In the genomic region with DNA sequence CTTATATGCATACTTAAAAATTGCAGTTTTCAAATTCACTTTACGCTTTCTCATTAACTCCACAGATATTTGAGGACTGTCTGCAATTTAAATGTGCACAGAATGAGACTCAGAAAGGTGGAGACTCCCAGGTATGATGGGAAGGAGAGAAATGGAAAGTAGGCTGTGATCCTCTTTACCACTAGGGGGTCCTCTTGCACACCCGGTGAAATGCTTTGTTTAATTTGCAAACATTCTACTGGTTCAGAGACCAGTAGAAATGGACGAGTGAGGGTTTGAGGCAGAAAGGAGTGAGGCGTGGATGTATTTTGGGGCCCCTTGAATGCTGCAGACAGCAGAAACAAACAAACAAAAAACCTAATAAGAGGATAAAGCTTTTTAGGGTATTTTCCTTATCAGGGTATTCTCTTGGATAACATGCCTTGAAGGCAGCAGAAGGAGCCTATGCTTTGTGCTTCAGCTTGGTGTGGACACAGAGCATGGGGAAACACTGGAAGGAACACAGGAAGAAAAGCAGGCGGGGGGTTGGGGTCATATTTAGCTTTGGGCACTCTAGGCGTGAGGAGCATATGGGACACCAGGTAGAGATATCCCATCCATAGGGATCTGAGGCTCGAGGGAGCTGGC, we compare ENCODE assay signal across 8 cellular contexts.
DNase-seq lines count a peak whose midpoint lies in the region; ATAC-seq and TF ChIP-seq lines count a peak whose summit lies in the region.

No MANE protein-coding gene starts in this region.

- H3K27ac Mint-ChIP-seq in progenitor cell of endocrine pancreas: no peak overlapping the region

- no peaks in the 10 kb centered on the region for H3K27me3 ChIP-seq in adrenal gland

- no peak overlapping the region for H3K4me3 ChIP-seq in adrenal gland

- 51 to 54% (median 53%) methylated on average over 7 of the region's 7 CpGs for WGBS in adrenal gland, 4 donors

- peaks cover 13% of the 10 kb centered on the region for H3K4me1 Mint-ChIP-seq in progenitor cell of endocrine pancreas (ENCODE audit: low read depth)

- H3K4me1 ChIP-seq in adrenal gland (replicated peaks in 1 of 2): no peaks in the 10 kb centered on the region

- no peaks in the 10 kb centered on the region for H3K36me3 ChIP-seq in adrenal gland (replicated peaks in 1 of 2)

- H3K36me3 Mint-ChIP-seq in progenitor cell of endocrine pancreas (ENCODE audit: insufficient read depth): no peaks in the 10 kb centered on the region

- peak; percentile 36 for TF ChIP-seq CTCF in GM12801 (IDR thresholded peaks at IDR 0.05; ENCODE audit: extremely low read depth, insufficient read length)
- peak in 5 of 6 experiments; percentile 17 to 39 (median 34) for TF ChIP-seq CTCF in adrenal gland (IDR thresholded peaks at IDR 0.05)
- TF ChIP-seq CTCF in progenitor cell of endocrine pancreas (IDR thresholded peaks at IDR 0.05; ENCODE audit: unreplicated experiment): peak; percentile 57

- no peak overlapping the region for H3K4me3 Mint-ChIP-seq in progenitor cell of endocrine pancreas (ENCODE audit: low read depth)

- H3K27me3 Mint-ChIP-seq in progenitor cell of endocrine pancreas: no peaks in the 10 kb centered on the region

- DNase-seq in HuH-7 (ENCODE audit: low spot score) (peak; percentile 15), adrenal gland (no peak), progenitor cell of endocrine pancreas (ENCODE audit: low spot score, unreplicated experiment) (no peak), C1 segment of cervical spinal cord (lab: John Stamatoyannopoulos, UW) (no peak), epidermal melanocyte (ENCODE audit: insufficient read length, low spot score) (no peak)

- H3K9me3 ChIP-seq in adrenal gland (replicated peaks in 1 of 3): no peaks in the 10 kb centered on the region

- H3K27ac ChIP-seq in adrenal gland: no peak overlapping the region

- no peaks in the 10 kb centered on the region for H3K9me3 Mint-ChIP-seq in progenitor cell of endocrine pancreas (ENCODE audit: low read depth)

- ATAC-seq in GM19438 (IDR thresholded peaks at IDR 0.05; ENCODE audit: low read depth, unreplicated experiment): peak; percentile 51
- ATAC-seq in activated CD4-positive, CD25-positive, alpha-beta regulatory T cell treated with anti-CD3 and anti-CD28 coated beads, Interleukin-2, amount 50 U/mL, for 24 hours: no peak

- intact Hi-C loops in adrenal gland (cut with DNase I): no loop called here

- no peak for TF ChIP-seq POLR2A in adrenal gland (IDR thresholded peaks at IDR 0.05)
